Comparison of ENCODE assay signal across 17 cellular contexts in the genomic region with DNA sequence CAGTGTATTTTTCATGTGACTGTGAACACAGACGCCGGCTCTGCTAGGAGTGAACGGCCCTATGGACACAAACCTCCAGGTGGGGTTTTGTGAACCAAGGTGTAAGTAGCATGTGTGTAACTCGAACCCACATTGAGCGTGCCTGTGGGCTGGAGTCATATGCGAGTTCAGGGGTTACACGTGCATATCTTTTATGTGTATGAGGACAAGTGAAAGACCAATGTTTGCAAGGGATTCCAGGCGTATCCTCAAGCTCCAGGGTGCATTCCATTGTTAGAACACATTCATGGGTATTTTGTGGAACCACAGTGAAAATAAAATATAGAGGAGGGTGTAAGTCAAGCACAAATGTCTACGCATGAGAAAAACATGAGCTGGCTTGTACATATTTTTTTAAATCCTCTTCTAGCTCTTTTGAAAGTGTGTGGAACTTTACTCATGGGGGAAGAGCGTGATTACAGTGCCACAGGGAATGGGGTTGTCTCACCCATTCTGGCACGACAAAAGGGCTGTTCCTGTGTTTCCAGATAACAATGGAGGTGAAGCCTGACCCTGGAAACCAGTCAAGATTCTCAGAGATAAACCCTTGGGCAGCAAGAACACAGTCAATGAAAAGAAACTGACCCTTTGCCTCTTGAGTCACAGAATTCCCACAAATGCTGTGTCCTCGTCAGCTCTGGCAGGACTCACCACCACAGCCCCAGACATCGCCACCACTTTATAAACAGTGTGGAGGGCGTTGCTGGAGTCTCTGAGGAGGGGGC. TPM values are rescaled to one million over a fixed set of nuclear protein-coding genes. Genes with fewer than 3 reads are reported as not detected.
DNase-seq lines count a peak whose midpoint lies in the region; ATAC-seq and TF ChIP-seq lines count a peak whose summit lies in the region.
"Had no signal": no experiment of that assay in that cellular context is flagged by ENCODE, and none has a peak within 500 bp of the region (broad histone marks: within the 10 kb centered on the region; RNA-seq: fewer than 3 reads in every experiment).

No MANE protein-coding gene starts in this region.

- H3K9me3 Mint-ChIP-seq in GM23338 = no peaks in the 10 kb centered on the region
- H3K9me3 Mint-ChIP-seq: activated CD4-positive, alpha-beta T cell treated with anti-CD3 and anti-CD28 coated beads, Interleukin-2, amount 10 ng/mL, durations not matched to agents 7 days and 5 days; HFFc6 had no signal

- peaks cover 2% of the 10 kb centered on the region for H3K27me3 Mint-ChIP-seq in GM23338 (ENCODE audit: insufficient read depth, low read depth, poor library complexity)

- H3K4me2 ChIP-seq in GM23338 (no peak overlapping the region), trophoblast cell (ENCODE audit: low read length) (peak overlapping the region; percentile 14)

- H3K14ac ChIP-seq in trophoblast cell (ENCODE audit: low read length) = no peak overlapping the region

- H3K4me3 ChIP-seq in GM23338 (no peak overlapping the region), SJSA1 (peak overlapping the region; percentile 9), esophagus squamous epithelium (no peak overlapping the region), trophoblast cell (ENCODE audit: low read depth, low read length) (no peak overlapping the region)

- no peak overlapping the region for H3K9ac ChIP-seq in trophoblast cell (ENCODE audit: low read length)

- no peak overlapping the region for H3K4ac ChIP-seq in trophoblast cell (ENCODE audit: low read depth, low read length)

- peak overlapping the region; percentile 17 for H2BK120ac ChIP-seq in trophoblast cell (ENCODE audit: insufficient read depth, low read length, poor library complexity)

- H3K79me1 ChIP-seq in trophoblast cell (ENCODE audit: low read length) = peaks cover 5% of the 10 kb centered on the region

- H3K23ac ChIP-seq in trophoblast cell (ENCODE audit: low read length) = no peak overlapping the region

- peak overlapping the region; percentile 63 for H2BK12ac ChIP-seq in trophoblast cell (ENCODE audit: low read length)

- no peaks in the 10 kb centered on the region for H3K4me1 Mint-ChIP-seq in GM23338
- H3K4me1 Mint-ChIP-seq: activated CD4-positive, alpha-beta T cell treated with anti-CD3 and anti-CD28 coated beads, Interleukin-2, amount 10 ng/mL, durations not matched to agents 7 days and 5 days had no signal

- H4K12ac ChIP-seq in trophoblast cell (ENCODE audit: low read depth, low read length) = no peak overlapping the region

- no peak overlapping the region for H2AK5ac ChIP-seq in trophoblast cell (ENCODE audit: low read length)

- H3K27me3 ChIP-seq in GM23338 (ENCODE audit: insufficient read depth) (no peaks in the 10 kb centered on the region), SJSA1 (replicated peaks) (no peaks in the 10 kb centered on the region), esophagus squamous epithelium (peaks cover 0 to 55% (median 0%) of the 10 kb centered on the region in 4 donors), trophoblast cell (ENCODE audit: insufficient read depth, low read length) (no peaks in the 10 kb centered on the region)

- H4K8ac ChIP-seq in trophoblast cell (ENCODE audit: low read depth, low read length) = no peak overlapping the region

- H3K9me3 ChIP-seq in SJSA1 (replicated peaks) (no peaks in the 10 kb centered on the region), esophagus squamous epithelium (no peaks in the 10 kb centered on the region), trophoblast cell (ENCODE audit: insufficient read depth, low read depth, low read length) (no peaks in the 10 kb centered on the region)

- H4K91ac ChIP-seq in trophoblast cell (ENCODE audit: low read depth, low read length) = peak overlapping the region; percentile 71

- no peak for TF ChIP-seq POLR2A in esophagus squamous epithelium (IDR thresholded peaks at IDR 0.05)

- no peak overlapping the region for H3K18ac ChIP-seq in trophoblast cell (ENCODE audit: low read length)

- no peak overlapping the region for H2BK5ac ChIP-seq in trophoblast cell (ENCODE audit: low read depth, low read length, poor library complexity)

- H3K27ac ChIP-seq in GM23338 (ENCODE audit: low read depth) (no peak overlapping the region), SJSA1 (peak overlapping the region; percentile 97), esophagus squamous epithelium (peak overlapping the region in 3 of 4 donors; percentile 50 to 71 (median 59)), trophoblast cell (ENCODE audit: low read depth, low read length) (no peak overlapping the region)

- H3K36me3 ChIP-seq in GM23338 (ENCODE audit: insufficient read depth) = no peaks in the 10 kb centered on the region
- no peaks in the 10 kb centered on the region for H3K36me3 ChIP-seq in SJSA1
- H3K36me3 ChIP-seq in esophagus squamous epithelium = no peaks in the 10 kb centered on the region
- H3K36me3 ChIP-seq in trophoblast cell (ENCODE audit: control insufficient read depth in 1 of 2, insufficient read depth in 2 of 2, low read length in 2 of 2) = no peaks in the 10 kb centered on the region

- no peak overlapping the region for H3K27ac Mint-ChIP-seq in GM23338
- H3K27ac Mint-ChIP-seq: activated CD4-positive, alpha-beta T cell treated with anti-CD3 and anti-CD28 coated beads, Interleukin-2, amount 10 ng/mL, durations not matched to agents 7 days and 5 days; HFFc6 had no signal

- no peaks in the 10 kb centered on the region for H3K79me2 ChIP-seq in GM23338 (replicated peaks; ENCODE audit: insufficient read depth)
- H3K79me2 ChIP-seq in trophoblast cell (ENCODE audit: control insufficient read depth, insufficient read depth, low read length, poor library complexity) = no peaks in the 10 kb centered on the region

- H4K20me1 ChIP-seq in GM23338 (replicated peaks; ENCODE audit: insufficient read depth) = no peaks in the 10 kb centered on the region

- H3F3A ChIP-seq in GM23338 (replicated peaks; ENCODE audit: low read depth) = no peaks in the 10 kb centered on the region

- intact Hi-C loops in esophagus squamous epithelium (cut with DNase I) = no loop called here

- H3K4me1 ChIP-seq in GM23338 (ENCODE audit: insufficient read depth) (no peaks in the 10 kb centered on the region), SJSA1 (replicated peaks) (peaks cover 29% of the 10 kb centered on the region), esophagus squamous epithelium (peaks cover 0 to 13% (median 7%) of the 10 kb centered on the region in 3 donors), trophoblast cell (ENCODE audit: control insufficient read depth in 1 of 2, insufficient read depth in 2 of 2, low read length in 2 of 2) (peaks cover 6% of the 10 kb centered on the region in 2 experiments)

- no peak for DNase-seq in GM23338 (ENCODE audit: low spot score)
- DNase-seq in SJSA1 (ENCODE audit: low read depth in 1 of 2, low spot score in 2 of 2) = peak; percentile 71 to 88
- DNase-seq in esophagus squamous epithelium (lab: John Stamatoyannopoulos, UW) = no peak
- DNase-seq in trophoblast cell = no peak
- no peak for DNase-seq in NCI-H526 treated with DMSO at 0.1 percent for 48 hours (lab: John Stamatoyannopoulos, UW)
- DNase-seq in iPS-NIHi11 (ENCODE audit: low spot score) = no peak
- DNase-seq in NCI-H748 (lab: John Stamatoyannopoulos, UW; ENCODE audit: unreplicated experiment) = no peak
- DNase-seq in D341Med (ENCODE audit: low spot score) = no peak
- DNase-seq: activated CD4-positive, alpha-beta T cell treated with anti-CD3 and anti-CD28 coated beads, Interleukin-2, amount 10 ng/mL, durations not matched to agents 7 days and 5 days; activated naive CD4-positive, alpha-beta T cell treated with Interleukin-2 at 50 U/mL for 16 hours; activated T-cell treated with anti-CD3 and anti-CD28 coated beads for 4 hours; cortex of kidney; HFFc6; NCI-H146; OCI-M1; substantia nigra had no signal

- H2AFZ ChIP-seq in GM23338 = peak overlapping the region; percentile 83; the same call in 1 of the 2 replicates
- no peak overlapping the region for H2AFZ ChIP-seq in trophoblast cell (ENCODE audit: insufficient read depth, low read length, poor library complexity)

- H3K9me2 ChIP-seq in GM23338 (ENCODE audit: insufficient read depth) = no peaks in the 10 kb centered on the region

- TF ChIP-seq CTCF in GM23338 (conservative IDR thresholded peaks at IDR 0.05; ENCODE audit: low read depth in 2 of 2) = no peak
- no peak for TF ChIP-seq CTCF in esophagus squamous epithelium (IDR thresholded peaks at IDR 0.05)

- WGBS in esophagus squamous epithelium, 2 donors = 39 to 53% methylated on average over 9 to 14 of the region's 14 CpGs
- WGBS in trophoblast cell (ENCODE audit: extremely low coverage, insufficient coverage, insufficient read length) = no CpG with 5 or more reads among the region's 14 CpGs

- ATAC-seq in GM23338 = no peak
- ATAC-seq: sciatic nerve had no signal

- H3K4me3 Mint-ChIP-seq in GM23338 = no peak overlapping the region
- H3K4me3 Mint-ChIP-seq: activated CD4-positive, alpha-beta T cell treated with anti-CD3 and anti-CD28 coated beads, Interleukin-2, amount 10 ng/mL, durations not matched to agents 7 days and 5 days; HFFc6 had no signal

- H3K36me3 Mint-ChIP-seq in GM23338 (ENCODE audit: low read depth) = no peaks in the 10 kb centered on the region

RNA-seq across cellular contexts. Expression of a gene that starts 37.0 kb away (rescaled TPM):
- total RNA-seq in GM23338 (2014; rRNA removed; shearing (Covaris generic)) = 29.4 and 36.8 TPM in 2 replicates
- 31.8 and 37.7 TPM in 2 replicates for polyA plus RNA-seq in GM23338 (2016; fragmentation: Nextera tagmentation; extraction: Ambion mirVana)
- total RNA-seq in SJSA1 (2014; rRNA removed; shearing (Covaris generic)) = 28.3 and 37.1 TPM in 2 replicates
- 10 to 100 TPM; 45.8 to 65.1 (median 51.0) TPM for total RNA-seq in esophagus squamous epithelium
- polyA plus RNA-seq in trophoblast cell (2013) = 52.9 and 53.8 TPM in 2 replicates

Comparison
In these comparisons a context has a peak if more than half of its experiments do, and no peak if none do; other contexts are left out.
1. DNase-seq: peak in SJSA1 (2 of 2); none in GM23338 (single experiment), esophagus squamous epithelium (single experiment), trophoblast cell (0 of 2), NCI-H526 treated with DMSO at 0.1 percent for 48 hours (single experiment), iPS-NIHi11 (single experiment), NCI-H748 (single experiment) and D341Med (single experiment).
2. H3K27ac ChIP-seq: peak in SJSA1 (single experiment) and esophagus squamous epithelium (3 of 4); none in GM23338 (single experiment) and trophoblast cell (single experiment).